ENCODE assay signal across 8 cellular contexts in genomic region chr1:226064168-226064815, GRCh38. TPM values are rescaled to one million over a fixed set of nuclear protein-coding genes. Genes with fewer than 3 reads are reported as not detected.
A peak's percentile ranks its signal among the peaks of the same experiment; 100 is the strongest.
DNase-seq lines count a peak whose midpoint lies in the region; ATAC-seq and TF ChIP-seq lines count a peak whose summit lies in the region.

No MANE protein-coding gene starts in this region.

- H3K27me3 ChIP-seq in heart left ventricle = no peaks in the 10 kb centered on the region
- no peaks in the 10 kb centered on the region for H3K27me3 ChIP-seq in ascending aorta
- H3K27me3 ChIP-seq in subcutaneous abdominal adipose tissue (ENCODE audit: control insufficient read depth in 5 of 5, insufficient read depth in 4 of 5, low read length in 5 of 5) = no peaks in the 10 kb centered on the region

- no peaks in the 10 kb centered on the region for H3K9me3 ChIP-seq in heart left ventricle
- no peaks in the 10 kb centered on the region for H3K9me3 ChIP-seq in ascending aorta
- no peaks in the 10 kb centered on the region for H3K9me3 ChIP-seq in subcutaneous abdominal adipose tissue (ENCODE audit: control insufficient read depth in 5 of 5, low read length in 5 of 5)

- no peak for ATAC-seq in heart left ventricle
- ATAC-seq in left ventricle myocardium superior = no peak
- no peak for ATAC-seq in HG02623 (IDR thresholded peaks at IDR 0.05; ENCODE audit: unreplicated experiment)
- ATAC-seq in GM21576 (IDR thresholded peaks at IDR 0.05; ENCODE audit: unreplicated experiment) = no peak

- TF ChIP-seq CTCF in heart left ventricle (IDR thresholded peaks at IDR 0.05) = peak in 11 of 12 donors; percentile 48 to 70 (median 65)
- TF ChIP-seq CTCF in ascending aorta (IDR thresholded peaks at IDR 0.05) = peak; percentile 63 to 83 (median 65)

- H3K4me1 ChIP-seq in heart left ventricle (peaks cover 6 to 64% (median 54%) of the 10 kb centered on the region in 12 donors), ascending aorta (peaks cover 0 to 39% of the 10 kb centered on the region in 2 donors), subcutaneous abdominal adipose tissue (ENCODE audit: control insufficient read depth in 5 of 5, insufficient read depth in 5 of 5, low read length in 5 of 5) (peaks cover 8 to 45% (median 34%) of the 10 kb centered on the region in 5 donors)

- DNase-seq in heart left ventricle (no peak), left ventricle myocardium superior (no peak), NCI-H69 (lab: John Stamatoyannopoulos, UW) (peak; percentile 56), ascending aorta (ENCODE audit: low spot score in 2 of 2) (peak in 1 of 2 donors; percentile 64), kidney glomerular epithelial cell (lab: John Stamatoyannopoulos, UW) (peak; percentile 39)

- intact Hi-C loops in heart left ventricle (cut with DNase I) (loop anchor here in 6 of 10 donors (1.0 to 10.0 kb wide), 7 partner anchors 47 to 133 kb away; partner anchors contain the start of genes ACBD3 (in 2 of the 6) and SDE2 (in 1 of the 6)), left ventricle myocardium superior (cut with micrococcal nuclease) (no loop called here), ascending aorta (cut with DNase I) (loop anchor here (1.0 to 5.0 kb wide), 3 partner anchors 57 to 182 kb away; partner anchors contain the start of genes ACBD3 and TMEM63A)

- H3K36me3 ChIP-seq in heart left ventricle (peaks cover 0 to 47% (median 41%) of the 10 kb centered on the region in 9 donors), ascending aorta (peaks cover 3 to 32% of the 10 kb centered on the region in 2 donors), subcutaneous abdominal adipose tissue (ENCODE audit: control insufficient read depth in 5 of 5, insufficient read depth in 5 of 5, low read length in 5 of 5) (peaks cover 18 to 33% (median 30%) of the 10 kb centered on the region in 5 donors)

- H3K27ac ChIP-seq in heart left ventricle = peak overlapping the region; percentile 93 to 100 (median 99)
- peak overlapping the region; percentile 96 to 97 for H3K27ac ChIP-seq in ascending aorta
- H3K27ac ChIP-seq in subcutaneous abdominal adipose tissue (ENCODE audit: low read depth, low read length) = peak overlapping the region; percentile 94

- H3K9ac ChIP-seq in subcutaneous abdominal adipose tissue (ENCODE audit: low read length in 5 of 5) = peak overlapping the region; percentile 83 to 92 (median 89)

- no peak for TF ChIP-seq POLR2A in heart left ventricle (IDR thresholded peaks at IDR 0.05)

- H3K4me3 ChIP-seq in heart left ventricle (peak overlapping the region; percentile 66 to 92 (median 88)), ascending aorta (peak overlapping the region; percentile 69 to 91), subcutaneous abdominal adipose tissue (ENCODE audit: low read depth in 1 of 5, low read length in 5 of 5) (peak overlapping the region; percentile 83 to 94 (median 90))

- 1 to 2% (median 1%) methylated on average over 13 of the region's 13 CpGs for WGBS in heart left ventricle, 4 donors

RNA-seq across cellular contexts. Expression of gene H3-3A, which starts 1.8 kb away (rescaled TPM):
- total RNA-seq in heart left ventricle (100 to 1,000 TPM; 241 to 386 (median 298) TPM), left ventricle myocardium superior (345 TPM), ascending aorta (214 TPM)
- polyA plus RNA-seq in heart left ventricle = 100 to 1,000 TPM; 412 to 471 TPM

Comparison
In these comparisons a context has a peak if more than half of its experiments do, and no peak if none do; other contexts are left out.
1. DNase-seq: peak in NCI-H69 (single experiment) and kidney glomerular epithelial cell (single experiment); none in heart left ventricle (0 of 5) and left ventricle myocardium superior (single experiment).
2. Peak in every context shown above with its lines, with median percentiles within 50 percentile points of each other: H3K27ac ChIP-seq and H3K4me3 ChIP-seq.